25 cellular contexts compared by ENCODE assay signal in the genomic region with DNA sequence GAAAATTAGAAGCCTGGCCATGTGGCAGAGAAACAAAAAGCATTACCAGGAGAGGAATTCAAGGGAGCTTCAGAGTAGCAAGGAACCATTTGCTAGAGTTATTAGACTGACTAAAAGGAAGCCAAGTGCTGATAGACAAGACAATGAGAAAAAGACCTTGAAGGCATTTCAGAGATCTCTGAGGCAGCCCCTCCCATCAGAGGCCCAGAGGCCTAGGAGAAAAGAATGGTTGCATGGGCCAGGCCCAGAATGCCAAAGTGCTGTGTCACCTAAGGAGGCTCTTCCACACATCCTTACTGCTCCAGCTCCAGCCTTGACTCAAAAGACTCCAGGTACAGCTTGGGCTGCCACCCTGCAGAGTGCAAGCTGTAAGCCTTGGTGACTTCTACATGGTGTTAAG.
DNase-seq lines count a peak whose midpoint lies in the region; ATAC-seq and TF ChIP-seq lines count a peak whose summit lies in the region.
"Had no signal": no experiment of that assay in that cellular context is flagged by ENCODE, and none has a peak within 500 bp of the region (broad histone marks: within the 10 kb centered on the region; RNA-seq: fewer than 3 reads in every experiment).

No MANE protein-coding gene starts in this region.

- H3K4me1 ChIP-seq in breast epithelium, result no peaks in the 10 kb centered on the region
- no peaks in the 10 kb centered on the region for H3K4me1 ChIP-seq in RWPE2 (ENCODE audit: insufficient read depth, poor library complexity, severe bottlenecking)
- no peaks in the 10 kb centered on the region for H3K4me1 ChIP-seq in upper lobe of right lung
- H3K4me1 ChIP-seq: BE2C, uterus had no signal

- H3K27ac Mint-ChIP-seq in MCF 10A (ENCODE audit: low read depth, unreplicated experiment), result no peak overlapping the region
- H3K27ac Mint-ChIP-seq: activated naive CD4-positive, alpha-beta T cell treated with anti-CD3 and anti-CD28 coated beads, Interleukin-2, amount 50 U/mL, for 24 hours; activated T-cell treated with anti-CD3 and anti-CD28 coated beads, Interleukin-2, amount 50 U/mL, for 24 hours; effector memory CD8-positive, alpha-beta T cell; memory B cell had no signal

- peak; percentile 17 for DNase-seq in MCF 10A (ENCODE audit: unreplicated experiment)
- DNase-seq in breast epithelium (ENCODE audit: low spot score in 2 of 2), result no peak
- DNase-seq in RWPE2 (ENCODE audit: low spot score), result no peak
- peak; percentile 75 for DNase-seq in fibroblast of the aortic adventitia (ENCODE audit: low read depth)
- DNase-seq in upper lobe of right lung, result no peak
- DNase-seq in globus pallidus (ENCODE audit: low spot score), result no peak
- DNase-seq in activated CD4-positive, alpha-beta T cell treated with anti-CD3 and anti-CD28 coated beads, Interleukin-2, amount 50 U/mL, for 1 hour, result no peak
- DNase-seq in SIG-M5 treated with dmso at 0.1 percent for 504 hours (lab: John Stamatoyannopoulos, UW; ENCODE audit: unreplicated experiment), result no peak
- DNase-seq: 8988T; activated CD4-positive, CD25-positive, alpha-beta regulatory T cell treated with anti-CD3 and anti-CD28 coated beads, Interleukin-2, amount 50 U/mL, for 72 hours; activated T-cell treated with anti-CD3 and anti-CD28 coated beads, Interleukin-2, amount 50 U/mL, for 24 hours; BE2C; effector memory CD8-positive, alpha-beta T cell; KBM-7; naive B cell; NCI-H1048; NCI-H1930; NK-92 treated with Interleukin-12 subunit alpha and Interleukin-12 subunit beta, amount 100 ng/mL, for 24 hours; spleen; stimulated activated CD4-positive, alpha-beta T cell treated with anti-CD3 and anti-CD28 coated beads, Interleukin-4, amount 100 ng/mL, for 4 hours; SW 1271; uterus had no signal

- H3K4me3 Mint-ChIP-seq in MCF 10A (ENCODE audit: unreplicated experiment), result no peak overlapping the region
- H3K4me3 Mint-ChIP-seq: activated naive CD4-positive, alpha-beta T cell treated with anti-CD3 and anti-CD28 coated beads, Interleukin-2, amount 50 U/mL, for 24 hours; activated T-cell treated with anti-CD3 and anti-CD28 coated beads, Interleukin-2, amount 50 U/mL, for 24 hours; effector memory CD8-positive, alpha-beta T cell; memory B cell had no signal

- ATAC-seq in RWPE2 (ENCODE audit: low read depth) (peak; percentile 51; the same call in 2 of the 3 replicates), upper lobe of right lung (peak; percentile 13)
- ATAC-seq: effector memory CD8-positive, alpha-beta T cell had no signal

- H3K27ac ChIP-seq in breast epithelium, result no peak overlapping the region
- no peak overlapping the region for H3K27ac ChIP-seq in RWPE2 (ENCODE audit: poor library complexity, severe bottlenecking)
- H3K27ac ChIP-seq in upper lobe of right lung, result no peak overlapping the region
- H3K27ac ChIP-seq: RWPE1, spleen, uterus had no signal

- H3K36me3 ChIP-seq in breast epithelium (no peaks in the 10 kb centered on the region), RWPE2 (ENCODE audit: low read depth) (no peaks in the 10 kb centered on the region), upper lobe of right lung (no peaks in the 10 kb centered on the region)
- H3K36me3 ChIP-seq: BE2C, spleen, uterus had no signal

- H3K4me3 ChIP-seq in breast epithelium (no peak overlapping the region), RWPE2 (ENCODE audit: severe bottlenecking) (no peak overlapping the region), fibroblast of the aortic adventitia (ENCODE audit: low read depth, low read length) (no peak overlapping the region), upper lobe of right lung (no peak overlapping the region)
- H3K4me3 ChIP-seq: spleen, uterus had no signal

- CTCF ChIA-PET in MCF 10A (lab: Yijun Ruan, JAX), result interaction anchor here (0.6 kb wide), 1 partner anchor 136 kb away, joined by 3 read pairs; no protein-coding TSS in a partner anchor

- intact Hi-C loops in MCF 10A (cut with micrococcal nuclease) (no loop called here), breast epithelium (cut with DNase I; ENCODE audit: low total_unique reads) (no loop called here), upper lobe of right lung (cut with DNase I) (no loop called here)

- H3K27me3 ChIP-seq in breast epithelium (no peaks in the 10 kb centered on the region), RWPE2 (ENCODE audit: insufficient read depth, poor library complexity, severe bottlenecking) (no peaks in the 10 kb centered on the region), upper lobe of right lung (no peaks in the 10 kb centered on the region)
- H3K27me3 ChIP-seq: BE2C, spleen, uterus had no signal

- POLR2A ChIA-PET in MCF 10A (lab: Yijun Ruan, JAX), result interaction anchor here (0.6 kb wide), 1 partner anchor 14 kb away, joined by 3 read pairs; no protein-coding TSS in a partner anchor

- H3K36me3 Mint-ChIP-seq in MCF 10A (ENCODE audit: insufficient read depth, unreplicated experiment), result no peaks in the 10 kb centered on the region
- H3K36me3 Mint-ChIP-seq: activated naive CD4-positive, alpha-beta T cell treated with anti-CD3 and anti-CD28 coated beads, Interleukin-2, amount 50 U/mL, for 24 hours had no signal

- H3K9me3 ChIP-seq in breast epithelium, result no peaks in the 10 kb centered on the region
- no peaks in the 10 kb centered on the region for H3K9me3 ChIP-seq in RWPE2 (ENCODE audit: severe bottlenecking)
- H3K9me3 ChIP-seq in upper lobe of right lung, result no peaks in the 10 kb centered on the region
- H3K9me3 ChIP-seq: BE2C, spleen, uterus had no signal

- no peaks in the 10 kb centered on the region for H3K27me3 Mint-ChIP-seq in MCF 10A (ENCODE audit: insufficient read depth, unreplicated experiment)
- H3K27me3 Mint-ChIP-seq: memory B cell, naive B cell had no signal

- TF ChIP-seq POLR2A in breast epithelium (IDR thresholded peaks at IDR 0.05), result no peak

- TF ChIP-seq CTCF in MCF 10A (IDR thresholded peaks at IDR 0.05; ENCODE audit: unreplicated experiment) (no peak), breast epithelium (IDR thresholded peaks at IDR 0.05) (no peak), RWPE2 (IDR thresholded peaks at IDR 0.05; ENCODE audit: poor library complexity, severe bottlenecking) (no peak), fibroblast of the aortic adventitia (IDR thresholded peaks at IDR 0.05; ENCODE audit: insufficient read depth, low read length) (no peak), upper lobe of right lung (IDR thresholded peaks at IDR 0.05) (no peak)

- peaks cover 8% of the 10 kb centered on the region for H3K9me3 Mint-ChIP-seq in MCF 10A (ENCODE audit: unreplicated experiment)
- H3K9me3 Mint-ChIP-seq: activated naive CD4-positive, alpha-beta T cell treated with anti-CD3 and anti-CD28 coated beads, Interleukin-2, amount 50 U/mL, for 24 hours; activated T-cell treated with anti-CD3 and anti-CD28 coated beads, Interleukin-2, amount 50 U/mL, for 24 hours; effector memory CD8-positive, alpha-beta T cell; memory B cell had no signal

- no TSS peak for BruUV-seq in MCF 10A (replicated peaks; lab: Mats Ljungman, UMichigan)

- peaks cover 8% of the 10 kb centered on the region for H3K4me1 Mint-ChIP-seq in MCF 10A (ENCODE audit: insufficient read depth, unreplicated experiment)
- H3K4me1 Mint-ChIP-seq: activated naive CD4-positive, alpha-beta T cell treated with anti-CD3 and anti-CD28 coated beads, Interleukin-2, amount 50 U/mL, for 24 hours had no signal

Comparison
In these comparisons a context has a peak if more than half of its experiments do, and no peak if none do; other contexts are left out.
1. DNase-seq: peak in MCF 10A (single experiment) and fibroblast of the aortic adventitia (single experiment); none in breast epithelium (0 of 2), RWPE2 (single experiment), upper lobe of right lung (single experiment), globus pallidus (single experiment), activated CD4-positive, alpha-beta T cell treated with anti-CD3 and anti-CD28 coated beads, Interleukin-2, amount 50 U/mL, for 1 hour (single experiment) and SIG-M5 treated with dmso at 0.1 percent for 504 hours (single experiment).